Comparison of ENCODE assay signal across 8 cellular contexts in the genomic region with DNA sequence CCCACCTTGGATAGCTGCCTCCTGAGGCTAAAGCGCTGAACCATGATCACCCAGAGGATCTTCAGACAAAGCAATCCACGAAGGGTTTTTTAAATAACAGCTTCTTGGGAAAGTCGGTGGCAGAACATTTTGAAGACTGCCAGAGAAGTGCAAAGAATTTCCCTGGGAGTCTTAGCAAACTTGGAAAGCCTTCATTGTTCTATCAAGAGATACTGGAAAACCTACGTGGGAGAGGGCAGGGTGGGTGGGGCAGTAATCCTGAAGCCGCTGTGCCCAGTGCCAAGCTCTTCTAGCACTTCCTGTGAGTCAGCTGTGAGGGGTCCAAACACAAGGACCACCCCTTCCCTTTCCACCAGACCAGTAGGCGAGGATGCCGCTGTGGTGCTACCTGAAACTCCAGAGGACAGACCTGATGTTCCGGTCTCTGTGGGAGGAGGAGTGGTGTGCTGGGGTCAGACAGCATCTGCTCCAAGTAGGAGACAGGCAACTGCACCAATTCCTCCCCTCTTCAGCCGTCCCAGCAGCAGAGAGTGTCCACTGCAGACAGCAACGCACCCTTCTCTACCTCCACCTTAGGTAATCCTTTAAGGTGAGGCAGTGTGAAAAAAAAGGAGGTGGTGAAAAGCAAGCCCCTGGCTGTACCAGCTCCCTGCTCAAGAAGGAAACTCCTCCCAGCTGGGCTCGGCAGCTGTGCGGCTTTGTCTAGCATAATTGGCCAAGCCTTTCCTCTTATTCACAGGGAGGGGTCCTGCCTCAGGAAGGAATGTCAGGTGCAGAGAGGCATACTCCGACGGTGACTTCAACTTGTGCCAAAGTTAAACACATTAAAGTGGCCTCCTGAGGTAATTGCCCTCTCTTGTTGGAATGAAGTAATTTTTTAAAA.
A peak's percentile ranks its signal among the peaks of the same experiment; 100 is the strongest.
DNase-seq lines count a peak whose midpoint lies in the region; ATAC-seq and TF ChIP-seq lines count a peak whose summit lies in the region.

No MANE protein-coding gene starts in this region.

- peak in 2 of 10 experiments; percentile 1 to 8 for DNase-seq in CD4-positive, alpha-beta T cell
- DNase-seq in NCI-H748 (lab: John Stamatoyannopoulos, UW; ENCODE audit: unreplicated experiment) (peak; percentile 86), lung microvascular endothelial cell (ENCODE audit: low read depth in 2 of 2) (peak; percentile 55 to 68), ureter (ENCODE audit: low spot score) (peak; percentile 72), SKM-1 (lab: John Stamatoyannopoulos, UW; ENCODE audit: unreplicated experiment) (no peak)

- POLR2A ChIA-PET in CD4-positive, alpha-beta T cell (lab: Charles Lee): no interaction called here

- peaks cover 26% of the 10 kb centered on the region for H3K4me1 Mint-ChIP-seq in CD4-positive, alpha-beta T cell (ENCODE audit: low read depth)
- H3K4me1 Mint-ChIP-seq in dendritic cell treated with granulocyte-macrophage colony-stimulating factor and Interleukin-4, amounts not matched to agents 40 ng/mL and 50 ng/mL, for 4 days (ENCODE audit: low read depth): peaks cover 27% of the 10 kb centered on the region

- H3K36me3 Mint-ChIP-seq in CD4-positive, alpha-beta T cell (ENCODE audit: low read depth): no peaks in the 10 kb centered on the region
- H3K36me3 Mint-ChIP-seq in dendritic cell treated with granulocyte-macrophage colony-stimulating factor and Interleukin-4, amounts not matched to agents 40 ng/mL and 50 ng/mL, for 4 days (ENCODE audit: low read depth): peaks cover 7% of the 10 kb centered on the region

- no peak overlapping the region for H3K27ac Mint-ChIP-seq in CD4-positive, alpha-beta T cell
- peak overlapping the region; percentile 40 for H3K27ac Mint-ChIP-seq in dendritic cell treated with granulocyte-macrophage colony-stimulating factor and Interleukin-4, amounts not matched to agents 40 ng/mL and 50 ng/mL, for 4 days

- no peak for TF ChIP-seq CTCF in CD4-positive, alpha-beta T cell (IDR thresholded peaks at IDR 0.05)

- H3K27ac ChIP-seq in CD4-positive, alpha-beta T cell (ENCODE audit: low read depth, low read length): no peak overlapping the region

- intact Hi-C loops in CD4-positive, alpha-beta T cell (cut with DNase I, micrococcal nuclease): no loop called here
- intact Hi-C loops in dendritic cell treated with granulocyte-macrophage colony-stimulating factor and Interleukin-4, amounts not matched to agents 40 ng/mL and 50 ng/mL, for 4 days (cut with micrococcal nuclease): no loop called here

- CTCF ChIA-PET in CD4-positive, alpha-beta T cell (lab: Charles Lee): no interaction called here

- H3K9me3 ChIP-seq in CD4-positive, alpha-beta T cell (ENCODE audit: control insufficient read depth, low read length): no peaks in the 10 kb centered on the region

- H3K27me3 Mint-ChIP-seq in CD4-positive, alpha-beta T cell: no peaks in the 10 kb centered on the region
- H3K27me3 Mint-ChIP-seq in dendritic cell treated with granulocyte-macrophage colony-stimulating factor and Interleukin-4, amounts not matched to agents 40 ng/mL and 50 ng/mL, for 4 days: no peaks in the 10 kb centered on the region

- no peaks in the 10 kb centered on the region for H3K27me3 ChIP-seq in CD4-positive, alpha-beta T cell (ENCODE audit: control insufficient read depth, insufficient read depth, low read length)

- ATAC-seq in CD4-positive, alpha-beta T cell (ENCODE audit: poor library complexity): peak; percentile 58
- ATAC-seq in HG02678 (IDR thresholded peaks at IDR 0.05; ENCODE audit: unreplicated experiment) (peak; percentile 50), GM21825 (IDR thresholded peaks at IDR 0.05; ENCODE audit: unreplicated experiment) (no peak)

- no peaks in the 10 kb centered on the region for H3K9me3 Mint-ChIP-seq in CD4-positive, alpha-beta T cell
- no peaks in the 10 kb centered on the region for H3K9me3 Mint-ChIP-seq in dendritic cell treated with granulocyte-macrophage colony-stimulating factor and Interleukin-4, amounts not matched to agents 40 ng/mL and 50 ng/mL, for 4 days

- H3K4me3 Mint-ChIP-seq in CD4-positive, alpha-beta T cell: peak overlapping the region; percentile 31
- H3K4me3 Mint-ChIP-seq in dendritic cell treated with granulocyte-macrophage colony-stimulating factor and Interleukin-4, amounts not matched to agents 40 ng/mL and 50 ng/mL, for 4 days: peak overlapping the region; percentile 53
